ENCODE assay signal across 14 cellular contexts in genomic region chr1:203381151-203381751, GRCh38. TPM values are rescaled to one million over a fixed set of nuclear protein-coding genes. Genes with fewer than 3 reads are reported as not detected.
A peak's percentile ranks its signal among the peaks of the same experiment; 100 is the strongest.
DNase-seq lines count a peak whose midpoint lies in the region; ATAC-seq, FAIRE-seq and TF ChIP-seq lines count a peak whose summit lies in the region.
"Had no signal": no experiment of that assay in that cellular context is flagged by ENCODE, and none has a peak within 500 bp of the region (broad histone marks: within the 10 kb centered on the region; RNA-seq: fewer than 3 reads in every experiment).

No MANE protein-coding gene starts in this region.

- peak overlapping the region; percentile 57 for H3K4me3 ChIP-seq in OCI-LY7 (ENCODE audit: low read depth, low read length, poor library complexity, severe bottlenecking)
- no peak overlapping the region for H3K4me3 ChIP-seq in PC-3 (ENCODE audit: low read length)
- H3K4me3 ChIP-seq: suprapubic skin had no signal

- H3K27ac Mint-ChIP-seq in naive B cell: peak overlapping the region; percentile 71 to 94 (median 90)
- no peak overlapping the region for H3K27ac Mint-ChIP-seq in MCF 10A (ENCODE audit: low read depth, unreplicated experiment)
- H3K27ac Mint-ChIP-seq in activated CD4-positive, alpha-beta T cell treated with anti-CD3 and anti-CD28 coated beads for 36 hours: no peak overlapping the region
- H3K27ac Mint-ChIP-seq: activated CD4-positive, alpha-beta T cell treated with anti-CD3 and anti-CD28 coated beads, Interleukin-2, amount 10 ng/mL, durations not matched to agents 24 days and 14 days had no signal

- CTCF ChIA-PET in OCI-LY7 (lab: Charles Lee; ENCODE audit: unreplicated experiment) (interaction anchor here (1.3 kb wide), 1 partner anchor 113 kb away, joined by 4 read pairs; no protein-coding TSS in a partner anchor), PC-3 (lab: Charles Lee) (no interaction called here), MCF 10A (lab: Yijun Ruan, JAX) (interaction anchor here (0.7 to 2.8 kb wide), 6 partner anchors 41 to 1828 kb away, joined by 3 to 13 read pairs (median 4); no protein-coding TSS in a partner anchor)
- CTCF ChIA-PET in activated CD4-positive, alpha-beta T cell treated with anti-CD3 and anti-CD28 coated beads for 36 hours (lab: Charles Lee): interaction anchor here (0.6 to 2.0 kb wide), 3 partner anchors 21 to 1880 kb away, joined by 3 to 9 read pairs (median 5); no protein-coding TSS in a partner anchor

- H3K4me3 Mint-ChIP-seq in naive B cell (peak overlapping the region; percentile 1 to 88 (median 67)), MCF 10A (ENCODE audit: unreplicated experiment) (no peak overlapping the region)
- no peak overlapping the region for H3K4me3 Mint-ChIP-seq in activated CD4-positive, alpha-beta T cell treated with anti-CD3 and anti-CD28 coated beads for 36 hours
- H3K4me3 Mint-ChIP-seq: activated CD4-positive, alpha-beta T cell treated with anti-CD3 and anti-CD28 coated beads, Interleukin-2, amount 10 ng/mL, durations not matched to agents 24 days and 14 days; CD4-positive, CD25-positive, alpha-beta regulatory T cell had no signal

- H3K27me3 Mint-ChIP-seq in naive B cell (no peaks in the 10 kb centered on the region), MCF 10A (ENCODE audit: insufficient read depth, unreplicated experiment) (peaks cover 76% of the 10 kb centered on the region)
- peaks cover 8% of the 10 kb centered on the region for H3K27me3 Mint-ChIP-seq in activated CD4-positive, alpha-beta T cell treated with anti-CD3 and anti-CD28 coated beads for 36 hours

- POLR2A ChIA-PET in OCI-LY7 (lab: Charles Lee): interaction anchor here (0.6 to 2.8 kb wide), 9 partner anchors 10 to 474 kb away, joined by 3 to 15 read pairs (median 3); no protein-coding TSS in a partner anchor
- POLR2A ChIA-PET in PC-3 (lab: Charles Lee; ENCODE audit: unreplicated experiment): no interaction called here
- POLR2A ChIA-PET in MCF 10A (lab: Yijun Ruan, JAX): no interaction called here
- POLR2A ChIA-PET in activated CD4-positive, alpha-beta T cell treated with anti-CD3 and anti-CD28 coated beads for 36 hours (lab: Charles Lee): no interaction called here

- H3K36me3 ChIP-seq in OCI-LY7 (ENCODE audit: insufficient read depth, low read length) (no peaks in the 10 kb centered on the region), PC-3 (ENCODE audit: low read depth, low read length) (no peaks in the 10 kb centered on the region)
- H3K36me3 ChIP-seq: suprapubic skin had no signal

- H3K27ac ChIP-seq in OCI-LY7 (ENCODE audit: low read depth, low read length, poor library complexity, severe bottlenecking) (peak overlapping the region; percentile 89), PC-3 (ENCODE audit: low read length) (no peak overlapping the region)
- H3K27ac ChIP-seq: suprapubic skin had no signal

- H2AFZ ChIP-seq in OCI-LY7 (ENCODE audit: low read length) (peak overlapping the region; percentile 37; the same call in 1 of the 2 replicates), PC-3 (ENCODE audit: low read length) (no peak overlapping the region)

- no peaks in the 10 kb centered on the region for H3K9me2 ChIP-seq in OCI-LY7 (ENCODE audit: insufficient read depth, low read length)
- H3K9me2 ChIP-seq in PC-3 (replicated peaks; ENCODE audit: low read length): no peaks in the 10 kb centered on the region

- ATAC-seq in HG02610 (IDR thresholded peaks at IDR 0.05; ENCODE audit: unreplicated experiment) (peak; percentile 81), naive B cell (ENCODE audit: low read depth in 2 of 2) (peak; percentile 96), PC-3 (no peak)
- no peak for ATAC-seq in activated CD4-positive, alpha-beta T cell treated with anti-CD3 and anti-CD28 coated beads for 36 hours

- H3F3A ChIP-seq in PC-3 (ENCODE audit: low read length, unreplicated experiment): no peaks in the 10 kb centered on the region

- DNase-seq in GM12891 (ENCODE audit: insufficient read length, low spot score): peak; percentile 22
- peak; percentile 85 for DNase-seq in OCI-LY7 (ENCODE audit: low spot score)
- peak; percentile 76 for DNase-seq in naive B cell
- no peak for DNase-seq in NCI-H748 treated with DMSO at 0.1 percent for 48 hours (lab: John Stamatoyannopoulos, UW)
- DNase-seq in PC-3: no peak
- no peak for DNase-seq in MCF 10A (ENCODE audit: unreplicated experiment)
- no peak for DNase-seq in activated CD4-positive, alpha-beta T cell treated with anti-CD3 and anti-CD28 coated beads for 36 hours
- DNase-seq: activated CD4-positive, alpha-beta T cell treated with anti-CD3 and anti-CD28 coated beads, Interleukin-2, amount 10 ng/mL, durations not matched to agents 24 days and 14 days; CD4-positive, CD25-positive, alpha-beta regulatory T cell; stimulated activated CD4-positive, alpha-beta T cell treated with anti-CD3 and anti-CD28 coated beads, Interleukin-12 subunit alpha, Interleukin-12 subunit beta, amount 100 ng/mL, for 4 hours had no signal

- H3K79me2 ChIP-seq in OCI-LY7 (ENCODE audit: insufficient read depth, low read depth, low read length): no peaks in the 10 kb centered on the region
- H3K79me2 ChIP-seq in PC-3 (ENCODE audit: low read length): no peaks in the 10 kb centered on the region

- H3K9me3 ChIP-seq in OCI-LY7 (ENCODE audit: low read length): peaks cover 6% of the 10 kb centered on the region; the same call in 1 of the 2 replicates
- no peaks in the 10 kb centered on the region for H3K9me3 ChIP-seq in PC-3 (ENCODE audit: low read length)
- H3K9me3 ChIP-seq: suprapubic skin had no signal

- BruUV-seq in OCI-LY7 (replicated peaks; lab: Mats Ljungman, UMichigan): no TSS peak
- no TSS peak for BruUV-seq in PC-3 (replicated peaks; lab: Mats Ljungman, UMichigan)
- no TSS peak for BruUV-seq in MCF 10A (replicated peaks; lab: Mats Ljungman, UMichigan)

- H3K4me1 Mint-ChIP-seq in naive B cell (peaks cover 45 to 67% (median 53%) of the 10 kb centered on the region in 3 donors), MCF 10A (ENCODE audit: insufficient read depth, unreplicated experiment) (no peaks in the 10 kb centered on the region)
- H3K4me1 Mint-ChIP-seq in activated CD4-positive, alpha-beta T cell treated with anti-CD3 and anti-CD28 coated beads for 36 hours: no peaks in the 10 kb centered on the region
- H3K4me1 Mint-ChIP-seq: activated CD4-positive, alpha-beta T cell treated with anti-CD3 and anti-CD28 coated beads, Interleukin-2, amount 10 ng/mL, durations not matched to agents 24 days and 14 days; CD4-positive, CD25-positive, alpha-beta regulatory T cell had no signal

- H3K27me3 ChIP-seq in PC-3 (ENCODE audit: low read length): peaks cover 81% of the 10 kb centered on the region
- H3K27me3 ChIP-seq: suprapubic skin had no signal

- intact Hi-C loops in OCI-LY7 (cut with micrococcal nuclease; ENCODE audit: unreplicated experiment): no loop called here
- intact Hi-C loops in PC-3 (cut with micrococcal nuclease): no loop called here
- intact Hi-C loops in MCF 10A (cut with micrococcal nuclease): no loop called here
- intact Hi-C loops in activated CD4-positive, alpha-beta T cell treated with anti-CD3 and anti-CD28 coated beads for 36 hours (cut with DNase I, micrococcal nuclease): no loop called here

- H3K36me3 Mint-ChIP-seq in naive B cell (peaks cover 0 to 7% of the 10 kb centered on the region in 2 donors), MCF 10A (ENCODE audit: insufficient read depth, unreplicated experiment) (no peaks in the 10 kb centered on the region)
- H3K36me3 Mint-ChIP-seq in activated CD4-positive, alpha-beta T cell treated with anti-CD3 and anti-CD28 coated beads for 36 hours (ENCODE audit: low read depth): no peaks in the 10 kb centered on the region
- H3K36me3 Mint-ChIP-seq: CD4-positive, CD25-positive, alpha-beta regulatory T cell had no signal

- H3K4me2 ChIP-seq in OCI-LY7 (ENCODE audit: low read length) (peak overlapping the region; percentile 81), PC-3 (ENCODE audit: low read length) (no peak overlapping the region)

- peak; percentile 77 for FAIRE-seq in GM12891 (lab: Jason Lieb, UNC)
- FAIRE-seq: RCC 7860 had no signal

- no peaks in the 10 kb centered on the region for H4K20me1 ChIP-seq in OCI-LY7 (ENCODE audit: insufficient read depth, low read length)
- no peaks in the 10 kb centered on the region for H4K20me1 ChIP-seq in PC-3 (ENCODE audit: low read length)

- H3K4me1 ChIP-seq in OCI-LY7 (ENCODE audit: insufficient read depth, low read length, poor library complexity, severe bottlenecking): peaks cover 47% of the 10 kb centered on the region
- H3K4me1 ChIP-seq in PC-3 (ENCODE audit: insufficient read depth, low read length): no peaks in the 10 kb centered on the region

- H3K9me3 Mint-ChIP-seq in naive B cell: peaks cover 0 to 4% (median 0%) of the 10 kb centered on the region in 7 donors
- no peaks in the 10 kb centered on the region for H3K9me3 Mint-ChIP-seq in MCF 10A (ENCODE audit: unreplicated experiment)
- no peaks in the 10 kb centered on the region for H3K9me3 Mint-ChIP-seq in activated CD4-positive, alpha-beta T cell treated with anti-CD3 and anti-CD28 coated beads for 36 hours (ENCODE audit: low read depth)
- H3K9me3 Mint-ChIP-seq: activated CD4-positive, alpha-beta T cell treated with anti-CD3 and anti-CD28 coated beads, Interleukin-2, amount 10 ng/mL, durations not matched to agents 24 days and 14 days had no signal

- H3K9ac ChIP-seq in PC-3 (ENCODE audit: low read length): no peak overlapping the region

- TF ChIP-seq POLR2A in GM12891 (IDR thresholded peaks at IDR 0.05; ENCODE audit: low read depth, low read length): no peak

- TF ChIP-seq CTCF in OCI-LY7 (conservative IDR thresholded peaks at IDR 0.05; ENCODE audit: low read length): no peak
- TF ChIP-seq CTCF in PC-3 (conservative IDR thresholded peaks at IDR 0.05; ENCODE audit: low read depth, low read length): no peak
- TF ChIP-seq CTCF in MCF 10A (IDR thresholded peaks at IDR 0.05; ENCODE audit: unreplicated experiment): no peak

TF ChIP-seq in GM12891, 5 proteins besides CTCF, POLR2A, EP300 and RAD21:
- TF ChIP-seq SPI1 (IDR thresholded peaks at IDR 0.05; ENCODE audit: low read depth, low read length) (peak; percentile 98), TAF1 (IDR thresholded peaks at IDR 0.05; ENCODE audit: low read depth, low read length) (no peak)

RNA-seq across cellular contexts. Expression of gene FMOD, which starts 30.3 kb away (rescaled TPM):
- polyA plus RNA-seq in GM12891 (2012; ENCODE audit: low read depth, missing spikeins): 0.32 TPM
- total RNA-seq in OCI-LY7 (2014; rRNA removed; shearing (Covaris generic)): 0.05 TPM in 1 of 2 replicates, not detected in the other
- total RNA-seq in OCI-LY7 (2022): not detected in 2 replicates
- not detected for polyA plus RNA-seq in naive B cell (ENCODE audit: low read depth in 6 of 6)
- not detected in 2 replicates for total RNA-seq in PC-3 (2014; rRNA removed)
- not detected in 2 replicates for total RNA-seq in MCF 10A (2022)
- total RNA-seq in activated CD4-positive, alpha-beta T cell treated with anti-CD3 and anti-CD28 coated beads for 36 hours: under 1 TPM; 0.87 to 0.98 TPM
- total RNA-seq: CD4-positive, CD25-positive, alpha-beta regulatory T cell; M059J had no signal
- polyA plus RNA-seq: CD4-positive, CD25-positive, alpha-beta regulatory T cell had no signal

Comparison
In these comparisons a context has a peak if more than half of its experiments do, and no peak if none do; other contexts are left out.
1. DNase-seq: peak in GM12891 (single experiment), OCI-LY7 (single experiment) and naive B cell (single experiment); none in NCI-H748 treated with DMSO at 0.1 percent for 48 hours (single experiment), PC-3 (single experiment), MCF 10A (single experiment) and activated CD4-positive, alpha-beta T cell treated with anti-CD3 and anti-CD28 coated beads for 36 hours (single experiment).
2. ATAC-seq: peak in HG02610 (single experiment) and naive B cell (2 of 2); none in PC-3 (single experiment) and activated CD4-positive, alpha-beta T cell treated with anti-CD3 and anti-CD28 coated beads for 36 hours (single experiment).
3. H3K27ac Mint-ChIP-seq: peak in naive B cell (6 of 6); none in MCF 10A (single experiment) and activated CD4-positive, alpha-beta T cell treated with anti-CD3 and anti-CD28 coated beads for 36 hours (single experiment).
4. H3K4me3 Mint-ChIP-seq: peak in naive B cell (8 of 8); none in MCF 10A (single experiment) and activated CD4-positive, alpha-beta T cell treated with anti-CD3 and anti-CD28 coated beads for 36 hours (single experiment).